In the genomic region with DNA sequence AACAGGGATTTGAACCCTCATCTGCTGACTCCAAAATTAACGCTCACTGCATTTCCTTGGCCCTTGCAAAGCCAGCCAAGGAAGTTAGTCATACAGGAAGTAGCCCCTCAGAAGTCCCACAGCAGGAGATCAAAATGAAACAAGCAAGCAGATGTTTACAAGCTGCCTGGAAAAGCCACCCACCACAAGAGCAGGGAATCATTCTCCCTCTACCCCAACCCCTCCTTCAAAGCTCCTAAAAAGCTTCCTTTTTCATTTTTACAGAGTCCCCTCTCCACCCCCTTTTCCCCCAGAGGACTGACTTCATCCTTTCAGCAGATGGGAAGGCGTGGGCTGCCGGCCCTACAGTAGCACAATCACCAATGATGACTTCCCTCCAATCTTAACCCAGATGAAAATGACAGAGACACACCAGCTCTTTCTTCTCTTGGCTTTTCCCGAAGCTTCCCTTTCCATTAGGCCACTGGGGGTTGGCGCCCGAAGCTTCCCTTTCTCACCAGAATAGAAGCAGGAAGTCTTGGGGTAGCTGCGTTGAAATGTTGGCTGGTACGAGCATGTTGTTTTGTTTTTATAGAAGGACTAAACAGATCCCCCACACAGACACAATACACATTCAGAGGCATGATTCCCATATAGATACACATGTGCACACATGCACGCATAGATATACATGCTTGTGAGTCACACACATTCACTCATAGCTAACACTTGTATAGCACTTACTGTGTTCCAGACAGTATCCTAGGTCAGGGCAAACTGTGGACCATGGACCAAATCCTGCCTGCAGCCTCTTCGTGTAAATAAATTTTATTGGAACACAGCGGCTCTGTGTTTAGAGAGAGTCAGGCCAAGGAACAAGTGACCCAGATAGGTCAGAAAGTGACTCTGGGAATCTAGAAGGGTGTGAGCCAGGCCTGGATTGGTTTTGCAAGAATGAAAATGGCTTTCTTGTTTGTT, we compare ENCODE assay signal across 8 cellular contexts. TPM values are rescaled to one million over a fixed set of nuclear protein-coding genes. Genes with fewer than 3 reads are reported as not detected.
DNase-seq lines count a peak whose midpoint lies in the region; ATAC-seq, FAIRE-seq and TF ChIP-seq lines count a peak whose summit lies in the region.

No MANE protein-coding gene starts in this region.

- peaks cover 6 to 13% (median 10%) of the 10 kb centered on the region in 4 donors for H3K4me1 Mint-ChIP-seq in CD4-positive, alpha-beta memory T cell

- H3K4me1 ChIP-seq in transverse colon, result peaks cover 14 to 46% (median 31%) of the 10 kb centered on the region in 4 donors
- no peaks in the 10 kb centered on the region for H3K4me1 ChIP-seq in HAP-1
- H3K4me1 ChIP-seq in CD4-positive, alpha-beta memory T cell (ENCODE audit: insufficient read depth, low read length), result peaks cover 4% of the 10 kb centered on the region

- WGBS in transverse colon (ENCODE audit: low coverage in 1 of 2), 2 donors, result 34 to 37% methylated on average over 8 to 11 of the region's 11 CpGs

- peaks cover 0 to 3% of the 10 kb centered on the region in 2 donors for H3K9me3 ChIP-seq in transverse colon
- no peaks in the 10 kb centered on the region for H3K9me3 ChIP-seq in HAP-1
- no peaks in the 10 kb centered on the region for H3K9me3 ChIP-seq in CD4-positive, alpha-beta memory T cell (ENCODE audit: control insufficient read depth in 1 of 2, low read length in 2 of 2)

- H3K27ac Mint-ChIP-seq in CD4-positive, alpha-beta memory T cell, result peak overlapping the region in 2 of 7 donors; percentile 0 to 18

- DNase-seq in GM13977 (ENCODE audit: low spot score) (peak; percentile 13), NOMO-1 treated with DMSO at 0.1 percent for 48 hours (lab: John Stamatoyannopoulos, UW; ENCODE audit: unreplicated experiment) (peak; percentile 32), bronchial epithelial cell (ENCODE audit: low read depth) (peak; percentile 73), left lobe of liver (ENCODE audit: low spot score) (peak; percentile 68), transverse colon (no peak), HAP-1 (ENCODE audit: low spot score in 2 of 2) (no peak)
- no peak for DNase-seq in CD4-positive, alpha-beta memory T cell

- no peaks in the 10 kb centered on the region for H3K36me3 Mint-ChIP-seq in CD4-positive, alpha-beta memory T cell

- no peak for TF ChIP-seq EP300 in transverse colon (IDR thresholded peaks at IDR 0.05; ENCODE audit: low read depth)

- H3K4me3 Mint-ChIP-seq in CD4-positive, alpha-beta memory T cell, result peak overlapping the region in 3 of 8 donors; percentile 2 to 9 (median 3)

- in situ Hi-C loops in GM13977 (cut with MboI; ENCODE audit: low pct_unique_long_range_greater_than_20kb, low sequenced_read_pairs, unreplicated experiment), result no loop called here
- in situ Hi-C loops in transverse colon (cut with MboI; ENCODE audit: low pct_ligation_motif_present in 1 of 4, low pct_unique_long_range_greater_than_20kb in 1 of 4, low sequenced_read_pairs in 3 of 4), result no loop called here
- in situ Hi-C loops in HAP-1 (cut with MboI; ENCODE audit: low sequenced_read_pairs), result no loop called here

- no peak for FAIRE-seq in bronchial epithelial cell (lab: Jason Lieb, UNC)

- H3K36me3 ChIP-seq in bronchial epithelial cell (ENCODE audit: control insufficient read depth, insufficient read depth, low read length), result no peaks in the 10 kb centered on the region
- no peaks in the 10 kb centered on the region for H3K36me3 ChIP-seq in transverse colon
- no peaks in the 10 kb centered on the region for H3K36me3 ChIP-seq in HAP-1 (replicated peaks)
- no peaks in the 10 kb centered on the region for H3K36me3 ChIP-seq in CD4-positive, alpha-beta memory T cell (ENCODE audit: insufficient read depth, low read length)

- H3K4me3 ChIP-seq in bronchial epithelial cell (ENCODE audit: low read depth, low read length) (no peak overlapping the region), transverse colon (no peak overlapping the region), HAP-1 (no peak overlapping the region)
- no peak overlapping the region for H3K4me3 ChIP-seq in CD4-positive, alpha-beta memory T cell (ENCODE audit: low read length in 2 of 2)

- POLR2A ChIA-PET in CD4-positive, alpha-beta memory T cell (lab: Charles Lee; ENCODE audit: partially characterized antibody), result no interaction called here

- no peak for TF ChIP-seq CTCF in GM13977 (IDR thresholded peaks at IDR 0.05; ENCODE audit: extremely low read depth, insufficient read depth, missing control alignments)
- TF ChIP-seq CTCF in bronchial epithelial cell (IDR thresholded peaks at IDR 0.05; ENCODE audit: insufficient read depth, low read length, severe bottlenecking), result no peak
- TF ChIP-seq CTCF in transverse colon (IDR thresholded peaks at IDR 0.05), result no peak

- peaks cover 0 to 3% (median 0%) of the 10 kb centered on the region in 8 donors for H3K9me3 Mint-ChIP-seq in CD4-positive, alpha-beta memory T cell

- CTCF ChIA-PET in CD4-positive, alpha-beta memory T cell (lab: Charles Lee; ENCODE audit: partially characterized antibody), result no interaction called here

- H3K27ac ChIP-seq in transverse colon, result peak overlapping the region; percentile 65 to 79 (median 70)
- H3K27ac ChIP-seq in CD4-positive, alpha-beta memory T cell (ENCODE audit: low read depth, low read length), result no peak overlapping the region

- intact Hi-C loops in transverse colon (cut with DNase I; ENCODE audit: low total_unique reads), result no loop called here
- intact Hi-C loops in CD4-positive, alpha-beta memory T cell (cut with micrococcal nuclease), result no loop called here

- peaks cover 0 to 2% of the 10 kb centered on the region in 2 donors for H3K27me3 Mint-ChIP-seq in CD4-positive, alpha-beta memory T cell

- ATAC-seq in left lobe of liver (peak; percentile 94), GM18505 (IDR thresholded peaks at IDR 0.05; ENCODE audit: unreplicated experiment) (no peak)

- no peak for TF ChIP-seq POLR2A in transverse colon (IDR thresholded peaks at IDR 0.05)
- TF ChIP-seq POLR2A in GM18505 (IDR thresholded peaks at IDR 0.05; ENCODE audit: borderline replicate concordance, extremely low read depth, insufficient read depth, insufficient read length), result no peak

- no peaks in the 10 kb centered on the region for H3K27me3 ChIP-seq in bronchial epithelial cell (ENCODE audit: control insufficient read depth, insufficient read depth, low read length)
- H3K27me3 ChIP-seq in transverse colon, result no peaks in the 10 kb centered on the region
- H3K27me3 ChIP-seq in HAP-1 (ENCODE audit: low read depth), result no peaks in the 10 kb centered on the region
- H3K27me3 ChIP-seq in CD4-positive, alpha-beta memory T cell (ENCODE audit: insufficient read depth, low read length), result no peaks in the 10 kb centered on the region

RNA-seq across cellular contexts. Expression of a gene that starts 17.4 kb away (rescaled TPM):
- total RNA-seq in bronchial epithelial cell, result 16.8 and 18.7 TPM in 2 replicates
- total RNA-seq in left lobe of liver, result 16.2 TPM
- total RNA-seq in transverse colon, result 10 to 100 TPM; 22.9 to 79.3 (median 48.0) TPM
- total RNA-seq in CD4-positive, alpha-beta memory T cell, result 1 to 10 TPM; 1.4 to 2.2 TPM
- under 1 TPM; 0.34 to 0.47 TPM for polyA plus RNA-seq in CD4-positive, alpha-beta memory T cell

RNA-seq across cellular contexts. Expression of a gene that starts 36.9 kb away (rescaled TPM):
- 1.1 and 1.3 TPM in 2 replicates for total RNA-seq in bronchial epithelial cell
- 7.7 TPM for total RNA-seq in left lobe of liver
- total RNA-seq in transverse colon, result 10 to 100 TPM in 3 of 4 donors, 1 to 10 TPM in 1; 9.1 to 51.7 (median 19.1) TPM
- total RNA-seq in CD4-positive, alpha-beta memory T cell, result not detected
- not detected for polyA plus RNA-seq in CD4-positive, alpha-beta memory T cell

Comparison
In these comparisons a context has a peak if more than half of its experiments do, and no peak if none do; other contexts are left out.
1. DNase-seq: peak in GM13977 (single experiment), NOMO-1 treated with DMSO at 0.1 percent for 48 hours (single experiment), bronchial epithelial cell (single experiment) and left lobe of liver (single experiment); none in transverse colon (single experiment), HAP-1 (0 of 2) and CD4-positive, alpha-beta memory T cell (0 of 5).